ENCODE assay signal across 30 cellular contexts in genomic region chr9:127097683-127098082, GRCh38. TPM values are rescaled to one million over a fixed set of nuclear protein-coding genes. Genes with fewer than 3 reads are reported as not detected.
"Had no signal": no experiment of that assay in that cellular context is flagged by ENCODE, and none has a peak within 500 bp of the region (broad histone marks: within the 10 kb centered on the region; RNA-seq: fewer than 3 reads in every experiment).

No MANE protein-coding gene starts in this region.

- H3K36me3 ChIP-seq: left lung, neural progenitor cell, neutrophil, ovary, prostate gland, thyroid gland, transverse colon had no signal

- DNase-seq: heart left ventricle; hypothalamus; immature natural killer cell; kidney; left colon; left lung; lower lobe of right lung; mammary epithelial cell; mesenchymal stem cell; naive B cell; natural killer cell; nephron progenitor cell; occipital lobe; ovary; retina; right cardiac atrium; small intestine; spleen; stimulated activated CD4-positive, alpha-beta T cell treated with anti-CD3 and anti-CD28 coated beads, Interleukin-4, amount 100 ng/mL, for 24 hours; stimulated activated naive CD4-positive, alpha-beta T cell; testis; thyroid gland; transverse colon; upper lobe of left lung had no signal

- H3K9ac ChIP-seq: neural progenitor cell had no signal

- H3K27me3 Mint-ChIP-seq: naive B cell; stimulated activated naive CD8-positive, alpha-beta T cell treated with anti-CD3 and anti-CD28 coated beads, Interleukin-15, Interleukin-2, amounts not matched to agents 100 ng/mL and 50 ng/mL, for 24 hours had no signal

- H3K27ac Mint-ChIP-seq: immature natural killer cell; mesothelial cell of epicardium; natural killer cell; nephron progenitor cell; neural progenitor cell; stimulated activated effector memory CD8-positive, alpha-beta T cell treated with anti-CD3 and anti-CD28 coated beads, Interleukin-12 subunit alpha, Interleukin-12 subunit beta, amount 100 ng/mL, for 72 hours; stimulated activated naive CD8-positive, alpha-beta T cell treated with anti-CD3 and anti-CD28 coated beads, Interleukin-15, Interleukin-2, amounts not matched to agents 100 ng/mL and 50 ng/mL, for 24 hours had no signal

- H3K4me3 ChIP-seq: heart left ventricle, left lung, lower lobe of right lung, neural progenitor cell, ovary, prostate gland, spleen, testis, thyroid gland, transverse colon, upper lobe of left lung had no signal

- H3K27me3 ChIP-seq: heart left ventricle, left lung, neural progenitor cell, neutrophil, ovary, spleen, testis, thyroid gland, transverse colon, upper lobe of left lung had no signal

- H3K4me1 ChIP-seq: left lung, lower lobe of right lung, neural progenitor cell, prostate gland, testis, thyroid gland, upper lobe of left lung had no signal

- H3K4me3 Mint-ChIP-seq: immature natural killer cell; mesothelial cell of epicardium; naive B cell; natural killer cell; nephron progenitor cell; neural progenitor cell; stimulated activated effector memory CD8-positive, alpha-beta T cell treated with anti-CD3 and anti-CD28 coated beads, Interleukin-12 subunit alpha, Interleukin-12 subunit beta, amount 100 ng/mL, for 72 hours; stimulated activated naive CD8-positive, alpha-beta T cell treated with anti-CD3 and anti-CD28 coated beads, Interleukin-15, Interleukin-2, amounts not matched to agents 100 ng/mL and 50 ng/mL, for 24 hours had no signal

- H3K9me3 Mint-ChIP-seq: immature natural killer cell; mesothelial cell of epicardium; naive B cell; natural killer cell; nephron progenitor cell; neural progenitor cell; stimulated activated effector memory CD8-positive, alpha-beta T cell treated with anti-CD3 and anti-CD28 coated beads, Interleukin-12 subunit alpha, Interleukin-12 subunit beta, amount 100 ng/mL, for 72 hours; stimulated activated naive CD8-positive, alpha-beta T cell treated with anti-CD3 and anti-CD28 coated beads, Interleukin-15, Interleukin-2, amounts not matched to agents 100 ng/mL and 50 ng/mL, for 24 hours had no signal

- H3K27ac ChIP-seq: left lung, lower lobe of right lung, neural progenitor cell, neutrophil, prostate gland, testis, thyroid gland, upper lobe of left lung had no signal

- H3K9me3 ChIP-seq: heart left ventricle, left lung, lower lobe of right lung, neutrophil, ovary, prostate gland, spleen, testis, thyroid gland, transverse colon, upper lobe of left lung had no signal

- H3K36me3 Mint-ChIP-seq: natural killer cell; stimulated activated effector memory CD8-positive, alpha-beta T cell treated with anti-CD3 and anti-CD28 coated beads, Interleukin-12 subunit alpha, Interleukin-12 subunit beta, amount 100 ng/mL, for 72 hours had no signal

- H3K4me1 Mint-ChIP-seq: immature natural killer cell; mesothelial cell of epicardium; natural killer cell; neural progenitor cell; stimulated activated effector memory CD8-positive, alpha-beta T cell treated with anti-CD3 and anti-CD28 coated beads, Interleukin-12 subunit alpha, Interleukin-12 subunit beta, amount 100 ng/mL, for 72 hours had no signal

RNA-seq across cellular contexts. Expression of gene ANGPTL2, which starts 24.8 kb away (rescaled TPM):
- total RNA-seq: natural killer cell had no signal
- polyA plus RNA-seq: immature natural killer cell, mammary epithelial cell had no signal
